In the genomic region with DNA sequence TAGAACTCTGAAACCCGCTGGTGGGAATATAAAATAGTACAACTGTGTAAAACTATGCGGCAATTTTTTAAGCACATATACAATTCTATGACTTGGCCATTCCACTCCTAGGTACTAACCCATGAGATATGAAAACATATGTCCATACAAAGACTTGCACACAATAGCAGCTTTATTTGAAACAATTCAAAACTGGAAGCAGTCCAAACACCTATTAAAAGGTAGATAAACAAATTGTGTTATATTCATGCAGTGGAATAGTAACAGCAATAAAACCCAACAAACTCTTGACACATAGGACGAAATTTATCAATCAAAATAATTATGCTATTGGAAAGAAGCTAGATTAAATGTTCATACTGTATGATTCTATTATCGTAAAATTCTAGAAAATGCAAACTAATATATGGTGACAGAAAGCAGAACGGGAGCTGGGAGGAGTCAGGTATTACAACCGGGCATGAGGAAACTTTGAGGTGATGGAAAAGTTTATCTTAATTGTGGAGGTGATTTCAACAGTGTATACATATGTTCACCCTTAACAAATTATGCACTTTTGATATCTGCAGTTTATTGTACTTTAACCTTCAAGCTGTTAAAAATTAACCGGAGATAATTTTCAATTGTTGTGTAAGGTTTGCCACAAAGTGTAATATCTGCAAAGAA, we compare ENCODE assay signal across 1 cellular context.
TF ChIP-seq lines count a peak whose summit lies in the region.

No MANE protein-coding gene starts in this region.

TF ChIP-seq in A549, 52 proteins besides CTCF, POLR2A, EP300 and RAD21 (continued from another document):
- TF ChIP-seq ZFP36 (IDR thresholded peaks at IDR 0.05; ENCODE audit: borderline replicate concordance, partially characterized antibody), result no peak
- TF ChIP-seq RNF2 (IDR thresholded peaks at IDR 0.05; ENCODE audit: borderline replicate concordance, low read depth), result no peak
- TF ChIP-seq, protein P1, sequence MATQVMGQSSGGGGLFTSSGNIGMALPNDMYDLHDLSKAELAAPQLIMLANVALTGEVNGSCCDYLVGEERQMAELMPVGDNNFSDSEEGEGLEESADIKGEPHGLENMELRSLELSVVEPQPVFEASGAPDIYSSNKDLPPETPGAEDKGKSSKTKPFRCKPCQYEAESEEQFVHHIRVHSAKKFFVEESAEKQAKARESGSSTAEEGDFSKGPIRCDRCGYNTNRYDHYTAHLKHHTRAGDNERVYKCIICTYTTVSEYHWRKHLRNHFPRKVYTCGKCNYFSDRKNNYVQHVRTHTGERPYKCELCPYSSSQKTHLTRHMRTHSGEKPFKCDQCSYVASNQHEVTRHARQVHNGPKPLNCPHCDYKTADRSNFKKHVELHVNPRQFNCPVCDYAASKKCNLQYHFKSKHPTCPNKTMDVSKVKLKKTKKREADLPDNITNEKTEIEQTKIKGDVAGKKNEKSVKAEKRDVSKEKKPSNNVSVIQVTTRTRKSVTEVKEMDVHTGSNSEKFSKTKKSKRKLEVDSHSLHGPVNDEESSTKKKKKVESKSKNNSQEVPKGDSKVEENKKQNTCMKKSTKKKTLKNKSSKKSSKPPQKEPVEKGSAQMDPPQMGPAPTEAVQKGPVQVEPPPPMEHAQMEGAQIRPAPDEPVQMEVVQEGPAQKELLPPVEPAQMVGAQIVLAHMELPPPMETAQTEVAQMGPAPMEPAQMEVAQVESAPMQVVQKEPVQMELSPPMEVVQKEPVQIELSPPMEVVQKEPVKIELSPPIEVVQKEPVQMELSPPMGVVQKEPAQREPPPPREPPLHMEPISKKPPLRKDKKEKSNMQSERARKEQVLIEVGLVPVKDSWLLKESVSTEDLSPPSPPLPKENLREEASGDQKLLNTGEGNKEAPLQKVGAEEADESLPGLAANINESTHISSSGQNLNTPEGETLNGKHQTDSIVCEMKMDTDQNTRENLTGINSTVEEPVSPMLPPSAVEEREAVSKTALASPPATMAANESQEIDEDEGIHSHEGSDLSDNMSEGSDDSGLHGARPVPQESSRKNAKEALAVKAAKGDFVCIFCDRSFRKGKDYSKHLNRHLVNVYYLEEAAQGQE (IDR thresholded peaks at IDR 0.05), result no peak
